ENCODE assay signal across 17 cellular contexts in the genomic region with DNA sequence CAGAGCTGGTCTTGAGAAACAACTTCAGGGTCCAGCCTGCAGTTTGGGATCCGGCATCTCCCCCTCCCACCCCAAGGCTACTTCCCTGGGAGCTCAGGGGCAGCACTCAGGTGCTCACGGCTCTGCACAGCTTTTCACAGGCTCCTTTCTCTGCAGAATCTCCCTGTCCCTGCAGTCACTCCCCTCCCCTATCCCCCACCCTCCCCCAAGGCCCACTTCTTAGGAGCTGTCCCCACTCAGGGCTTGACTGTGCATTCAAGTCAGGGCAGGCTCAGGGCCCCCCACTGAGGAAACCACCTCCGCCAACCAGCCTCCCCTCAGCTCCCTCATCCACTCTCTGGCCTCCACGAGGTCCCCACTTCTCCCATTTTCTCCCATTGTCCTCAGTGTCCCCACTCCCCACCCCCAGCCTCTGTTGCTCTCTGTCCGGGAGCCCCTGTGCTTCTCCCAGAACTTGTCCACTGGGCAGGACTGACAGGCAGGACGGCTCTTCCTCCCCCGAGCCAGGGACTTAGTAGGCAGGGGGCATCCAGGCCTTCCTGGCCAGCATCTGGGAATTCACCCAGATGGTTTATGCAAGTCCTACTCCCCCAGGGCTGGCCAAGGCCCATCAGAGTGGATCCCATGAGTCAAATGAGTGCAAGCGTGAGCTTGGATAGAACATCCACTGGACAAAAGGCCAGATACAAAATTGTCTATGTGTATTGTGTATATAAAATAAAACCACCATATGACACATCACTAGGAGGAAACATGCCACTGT. TPM values are rescaled to one million over a fixed set of nuclear protein-coding genes. Genes with fewer than 3 reads are reported as not detected.
A peak's percentile ranks its signal among the peaks of the same experiment; 100 is the strongest.
DNase-seq lines count a peak whose midpoint lies in the region; ATAC-seq and TF ChIP-seq lines count a peak whose summit lies in the region.
"Had no signal": no experiment of that assay in that cellular context is flagged by ENCODE, and none has a peak within 500 bp of the region (broad histone marks: within the 10 kb centered on the region; RNA-seq: fewer than 3 reads in every experiment).

No MANE protein-coding gene starts in this region.

- H3K79me2 ChIP-seq in GM23248 (ENCODE audit: insufficient read depth) (no peaks in the 10 kb centered on the region), H9 (ENCODE audit: insufficient read depth, low read length) (no peaks in the 10 kb centered on the region)

- H3K4me2 ChIP-seq in GM23248 (ENCODE audit: unreplicated experiment) (no peak overlapping the region), H9 (ENCODE audit: insufficient read depth, insufficient read length, low read length) (no peak overlapping the region)
- H3K4me2 ChIP-seq: GM23338, KMS-11 had no signal

- no peaks in the 10 kb centered on the region for H3K9me2 ChIP-seq in GM23248 (ENCODE audit: insufficient read depth)

- H2AFZ ChIP-seq in GM23248 (no peak overlapping the region), H9 (ENCODE audit: low read length) (no peak overlapping the region)
- H2AFZ ChIP-seq: GM23338 had no signal

- H2BK15ac ChIP-seq in H9 (ENCODE audit: low read depth, low read length), result no peak overlapping the region

- H3K27ac Mint-ChIP-seq in central memory CD8-positive, alpha-beta T cell (ENCODE audit: low read depth), result peak overlapping the region; percentile 92
- H3K27ac Mint-ChIP-seq in stimulated activated effector memory CD8-positive, alpha-beta T cell treated with anti-CD3 and anti-CD28 coated beads, Interleukin-12 subunit alpha, Interleukin-12 subunit beta, amount 100 ng/mL, for 72 hours, result peak overlapping the region; percentile 40
- H3K27ac Mint-ChIP-seq in H9, result peak overlapping the region in 1 of 3 experiments; percentile 70; a peak in 1 of 7 replicates
- H3K27ac Mint-ChIP-seq: activated naive CD8-positive, alpha-beta T cell treated with anti-CD3 and anti-CD28 coated beads for 36 hours; GM23338; progenitor cell of endocrine pancreas had no signal

- no peak overlapping the region for H3T11ph ChIP-seq in H9 (ENCODE audit: low read length)

- no peaks in the 10 kb centered on the region for H4K20me1 ChIP-seq in GM23248 (ENCODE audit: insufficient read depth)
- no peaks in the 10 kb centered on the region for H4K20me1 ChIP-seq in H9 (ENCODE audit: control insufficient read depth, insufficient read depth, insufficient read length)
- H4K20me1 ChIP-seq: BLaER1 treated with 17β-estradiol and CSF1 and Interleukin-3, amounts not matched to agents 10 nM and 100 nM had no signal

- no peak overlapping the region; the same call in 1 of the 2 replicates for H3K14ac ChIP-seq in H9 (ENCODE audit: insufficient read depth, low read length)

- no peak overlapping the region for H4K91ac ChIP-seq in H9 (ENCODE audit: insufficient read length, low read depth, low read length)

- no peak overlapping the region for H3K4ac ChIP-seq in H9 (ENCODE audit: low read depth, low read length)

- H2AK5ac ChIP-seq in H9 (ENCODE audit: insufficient read length, low read length), result no peak overlapping the region

- H3K56ac ChIP-seq in H9 (ENCODE audit: insufficient read length, low read depth, low read length), result no peak overlapping the region

- no peaks in the 10 kb centered on the region for H3K36me3 ChIP-seq in GM23248 (ENCODE audit: low read depth)
- H3K36me3 ChIP-seq: BLaER1 treated with 17β-estradiol and CSF1 and Interleukin-3, amounts not matched to agents 10 nM and 100 nM; breast epithelium; tibial artery had no signal

- no peaks in the 10 kb centered on the region for H3K79me1 ChIP-seq in H9 (ENCODE audit: insufficient read depth, low read depth, low read length, poor library complexity, severe bottlenecking)

- DNase-seq in GM23248 (peak; percentile 70), left kidney (ENCODE audit: low read depth, low spot score) (peak; percentile 87), HUDEP-2 (lab: John Stamatoyannopoulos, UW; ENCODE audit: unreplicated experiment in 76 of 76) (no peak), H9 (no peak), NCI-H2029 treated with DMSO at 0.1 percent for 48 hours (lab: John Stamatoyannopoulos, UW) (no peak)
- DNase-seq in central memory CD8-positive, alpha-beta T cell (ENCODE audit: low spot score in 2 of 2), result no peak
- no peak for DNase-seq in stimulated activated effector memory CD8-positive, alpha-beta T cell treated with anti-CD3 and anti-CD28 coated beads, Interleukin-12 subunit alpha, Interleukin-12 subunit beta, amount 100 ng/mL, for 72 hours (ENCODE audit: low spot score in 2 of 2)
- DNase-seq: activated naive CD8-positive, alpha-beta T cell treated with anti-CD3 and anti-CD28 coated beads for 36 hours; activated T-cell treated with anti-CD3 and anti-CD28 coated beads, Interleukin-2, amount 50 U/mL, for 48 hours; left ventricle myocardium superior had no signal

- in situ Hi-C loops in GM23248 (cut with MboI), result no loop called here

- H4K5ac ChIP-seq in H9 (ENCODE audit: insufficient read length, low read depth, low read length), result no peak overlapping the region

- no peak overlapping the region for H3K4me3 Mint-ChIP-seq in central memory CD8-positive, alpha-beta T cell
- no peak overlapping the region for H3K4me3 Mint-ChIP-seq in stimulated activated effector memory CD8-positive, alpha-beta T cell treated with anti-CD3 and anti-CD28 coated beads, Interleukin-12 subunit alpha, Interleukin-12 subunit beta, amount 100 ng/mL, for 72 hours
- H3K4me3 Mint-ChIP-seq in H9, result no peak overlapping the region
- H3K4me3 Mint-ChIP-seq: activated naive CD8-positive, alpha-beta T cell treated with anti-CD3 and anti-CD28 coated beads for 36 hours; GM23338 had no signal

- no peak overlapping the region for H2BK20ac ChIP-seq in H9 (ENCODE audit: low read depth, low read length, poor library complexity, severe bottlenecking)

- H2BK5ac ChIP-seq in H9 (ENCODE audit: insufficient read length, low read length), result no peak overlapping the region

- WGBS in GM23248 (ENCODE audit: low coverage in 1 of 2, low lambda C conversion rate in 2 of 2, missing lambda C conversion rate in 2 of 2), 2 experiments, result 52 to 56% methylated on average over 7 to 8 of the region's 8 CpGs
- no CpG with 5 or more reads among the region's 8 CpGs for WGBS in H9 (ENCODE audit: extremely low coverage, insufficient read length, low lambda C conversion rate)

- H4K8ac ChIP-seq in H9 (replicated peaks; ENCODE audit: insufficient read length, low read depth, low read length), result no peak overlapping the region

- no peak overlapping the region for H2BK12ac ChIP-seq in H9 (ENCODE audit: insufficient read length, low read depth, low read length)

- ATAC-seq in central memory CD8-positive, alpha-beta T cell (replicated peaks; ENCODE audit: extremely low read depth, poor library complexity, severe bottlenecking), result no peak
- ATAC-seq in stimulated activated effector memory CD8-positive, alpha-beta T cell treated with anti-CD3 and anti-CD28 coated beads, Interleukin-12 subunit alpha, Interleukin-12 subunit beta, amount 100 ng/mL, for 72 hours, result no peak
- no peak for ATAC-seq in HG03457 (IDR thresholded peaks at IDR 0.05; ENCODE audit: unreplicated experiment)
- ATAC-seq: GM23338, left ventricle myocardium superior had no signal

- H3K36me3 Mint-ChIP-seq in central memory CD8-positive, alpha-beta T cell (ENCODE audit: insufficient read depth), result peaks cover 2% of the 10 kb centered on the region
- peaks cover 7% of the 10 kb centered on the region for H3K36me3 Mint-ChIP-seq in stimulated activated effector memory CD8-positive, alpha-beta T cell treated with anti-CD3 and anti-CD28 coated beads, Interleukin-12 subunit alpha, Interleukin-12 subunit beta, amount 100 ng/mL, for 72 hours
- H3K36me3 Mint-ChIP-seq in H9 (ENCODE audit: insufficient read depth in 1 of 3, low read depth in 3 of 3), result no peaks in the 10 kb centered on the region

- H3K4me1 Mint-ChIP-seq in central memory CD8-positive, alpha-beta T cell, result peaks cover 62% of the 10 kb centered on the region
- H3K4me1 Mint-ChIP-seq in stimulated activated effector memory CD8-positive, alpha-beta T cell treated with anti-CD3 and anti-CD28 coated beads, Interleukin-12 subunit alpha, Interleukin-12 subunit beta, amount 100 ng/mL, for 72 hours, result peaks cover 60% of the 10 kb centered on the region
- H3K4me1 Mint-ChIP-seq in H9, result peaks cover 7 to 11% of the 10 kb centered on the region in 2 experiments; a peak in 3 of 4 replicates

- H3K23ac ChIP-seq in H9 (ENCODE audit: insufficient read length, low read depth, low read length), result no peak overlapping the region

- H3K4me3 ChIP-seq in GM23248, result no peak overlapping the region
- H3K4me3 ChIP-seq: BLaER1 treated with 17β-estradiol and CSF1 and Interleukin-3, amounts not matched to agents 10 nM and 100 nM; breast epithelium; GM23338; tibial artery had no signal

- H3K27ac ChIP-seq in GM23248, result no peak overlapping the region
- H3K27ac ChIP-seq in H9 (ENCODE audit: insufficient read length, low read depth, low read length), result no peak overlapping the region
- H3K27ac ChIP-seq: BLaER1 treated with 17β-estradiol and CSF1 and Interleukin-3, amounts not matched to agents 10 nM and 100 nM; breast epithelium; KMS-11; tibial artery had no signal

- H3K23me2 ChIP-seq in H9 (ENCODE audit: insufficient read length, low read depth, low read length, poor library complexity, severe bottlenecking), result no peaks in the 10 kb centered on the region

- H3K9ac ChIP-seq in GM23248 (no peak overlapping the region), H9 (ENCODE audit: extremely low read depth, insufficient read length, low read length) (no peak overlapping the region)
- H3K9ac ChIP-seq: BLaER1 treated with 17β-estradiol and CSF1 and Interleukin-3, amounts not matched to agents 10 nM and 100 nM; KMS-11 had no signal

- H3F3A ChIP-seq in GM23248 (ENCODE audit: insufficient read depth), result 0 out of 2 replicates have a peak, but pooled peaks cover 4% of the 10 kb centered on the region

- H2BK120ac ChIP-seq in H9 (ENCODE audit: low read depth, low read length, poor library complexity, severe bottlenecking), result no peak overlapping the region

- H3K27me3 Mint-ChIP-seq in central memory CD8-positive, alpha-beta T cell, result no peaks in the 10 kb centered on the region
- peaks cover 5% of the 10 kb centered on the region for H3K27me3 Mint-ChIP-seq in H9 (ENCODE audit: low read depth)
- H3K27me3 Mint-ChIP-seq: activated naive CD8-positive, alpha-beta T cell treated with anti-CD3 and anti-CD28 coated beads for 36 hours; progenitor cell of endocrine pancreas had no signal

- peaks cover 9% of the 10 kb centered on the region for H3K4me1 ChIP-seq in GM23248 (ENCODE audit: insufficient read depth)
- H3K4me1 ChIP-seq in H9 (ENCODE audit: insufficient read depth, low read length), result no peaks in the 10 kb centered on the region
- H3K4me1 ChIP-seq: breast epithelium had no signal

- H3K27me3 ChIP-seq in GM23248 (replicated peaks; ENCODE audit: insufficient read depth), result no peaks in the 10 kb centered on the region
- H3K27me3 ChIP-seq in H9 (ENCODE audit: insufficient read depth, low read length), result no peaks in the 10 kb centered on the region
- H3K27me3 ChIP-seq: breast epithelium, tibial artery had no signal

- no peak for TF ChIP-seq CTCF in H9 (conservative IDR thresholded peaks at IDR 0.05)

- no peak overlapping the region for H3K18ac ChIP-seq in H9 (ENCODE audit: insufficient read length, low read depth, low read length)

- H3K9me3 ChIP-seq in GM23248 (ENCODE audit: low read depth) (no peaks in the 10 kb centered on the region), H9 (ENCODE audit: control insufficient read depth, low read depth, low read length) (no peaks in the 10 kb centered on the region)
- H3K9me3 ChIP-seq: breast epithelium, tibial artery had no signal

- no peaks in the 10 kb centered on the region for H3K9me3 Mint-ChIP-seq in central memory CD8-positive, alpha-beta T cell
- H3K9me3 Mint-ChIP-seq in stimulated activated effector memory CD8-positive, alpha-beta T cell treated with anti-CD3 and anti-CD28 coated beads, Interleukin-12 subunit alpha, Interleukin-12 subunit beta, amount 100 ng/mL, for 72 hours, result no peaks in the 10 kb centered on the region
- no peaks in the 10 kb centered on the region for H3K9me3 Mint-ChIP-seq in H9
- H3K9me3 Mint-ChIP-seq: GM23338 had no signal

RNA-seq across cellular contexts. Expression of a gene that starts 7.6 kb away (rescaled TPM):
- total RNA-seq in GM23248 (2014; rRNA removed; shearing (Covaris generic)), result not detected in 2 replicates
- not detected in 2 replicates for polyA plus RNA-seq in GM23248 (2016; fragmentation: Nextera tagmentation; extraction: Ambion mirVana)
- total RNA-seq in H9 (2021), result 0.13 and 0.20 TPM in 2 replicates
- total RNA-seq: activated naive CD8-positive, alpha-beta T cell treated with anti-CD3 and anti-CD28 coated beads for 36 hours; left ventricle myocardium superior; progenitor cell of endocrine pancreas had no signal

RNA-seq across cellular contexts. Expression of a gene that starts 58.3 kb away (rescaled TPM):
- 113 and 147 TPM in 2 replicates for total RNA-seq in GM23248 (2014; rRNA removed; shearing (Covaris generic))
- 412 and 430 TPM in 2 replicates for polyA plus RNA-seq in GM23248 (2016; fragmentation: Nextera tagmentation; extraction: Ambion mirVana)
- total RNA-seq in H9 (2021), result 1,269 and 1,271 TPM in 2 replicates

Comparison
In these comparisons a context has a peak if more than half of its experiments do, and no peak if none do; other contexts are left out.
1. DNase-seq: peak in GM23248 (single experiment) and left kidney (single experiment); none in central memory CD8-positive, alpha-beta T cell (0 of 2), stimulated activated effector memory CD8-positive, alpha-beta T cell treated with anti-CD3 and anti-CD28 coated beads, Interleukin-12 subunit alpha, Interleukin-12 subunit beta, amount 100 ng/mL, for 72 hours (0 of 2), HUDEP-2 (0 of 76), H9 (single experiment) and NCI-H2029 treated with DMSO at 0.1 percent for 48 hours (single experiment).